In genomic region chr3:149663966-149664365, GRCh38 we compare ENCODE assay signal across 21 cellular contexts. TPM values are rescaled to one million over a fixed set of nuclear protein-coding genes. Genes with fewer than 3 reads are reported as not detected.
A peak's percentile ranks its signal among the peaks of the same experiment; 100 is the strongest.
DNase-seq lines count a peak whose midpoint lies in the region; ATAC-seq and TF ChIP-seq lines count a peak whose summit lies in the region.
"Had no signal": no experiment of that assay in that cellular context is flagged by ENCODE, and none has a peak within 500 bp of the region (broad histone marks: within the 10 kb centered on the region; RNA-seq: fewer than 3 reads in every experiment).

No MANE protein-coding gene starts in this region.

- intact Hi-C loops in mammary epithelial cell (cut with micrococcal nuclease), result no loop called here
- intact Hi-C loops in MCF 10A (cut with micrococcal nuclease), result no loop called here
- intact Hi-C loops in Calu3 (cut with micrococcal nuclease; ENCODE audit: unreplicated experiment), result no loop called here
- intact Hi-C loops in left ventricle myocardium superior (cut with micrococcal nuclease), result loop anchor here (10.0 kb wide), 1 partner anchor 51 kb away; no protein-coding TSS in a partner anchor

- H3K27me3 ChIP-seq in mammary epithelial cell (ENCODE audit: insufficient read depth, low read length) (no peaks in the 10 kb centered on the region), neuronal stem cell (ENCODE audit: control insufficient read depth in 3 of 3, insufficient read depth in 3 of 3, low read depth in 1 of 3, low read length in 3 of 3) (no peaks in the 10 kb centered on the region), SK-N-SH (ENCODE audit: insufficient read depth) (no peaks in the 10 kb centered on the region)

- H3K4ac ChIP-seq in neuronal stem cell (ENCODE audit: low read length), result no peak overlapping the region

- dilution Hi-C loops in mammary epithelial cell (cut with HindIII; ENCODE audit: low sequenced_read_pairs), result loop anchor here (5.0 kb wide), 2 partner anchors 53 to 92 kb away; no protein-coding TSS in a partner anchor

- H4K8ac ChIP-seq in neuronal stem cell (ENCODE audit: low read depth, low read length), result no peak overlapping the region

- H3K9me2 ChIP-seq in SK-N-SH, result no peaks in the 10 kb centered on the region

- no peak overlapping the region for H3K4me2 ChIP-seq in mammary epithelial cell (ENCODE audit: insufficient read depth, low read depth, low read length)
- H3K4me2 ChIP-seq in neuronal stem cell (ENCODE audit: insufficient read depth, low read length, poor library complexity, severe bottlenecking), result no peak overlapping the region
- H3K4me2 ChIP-seq in SK-N-SH, result no peak overlapping the region

- DNase-seq in mammary epithelial cell (peak; percentile 54), MCF 10A (ENCODE audit: unreplicated experiment) (no peak), islet precursor cell (peak; percentile 84), neuronal stem cell (ENCODE audit: low spot score) (no peak), Calu3 (no peak), SK-N-SH (no peak), left ventricle myocardium superior (no peak)
- DNase-seq: DMS153, GM23248, H7, Kasumi-1, MV-4-11, NCI-H1105, NCI-H1436 treated with DMSO at 0.1 percent for 48 hours, NCI-H187 treated with DMSO at 0.1 percent for 48 hours, NCI-H2107, NCI-H446, NCI-H524 treated with DMSO at 0.1 percent for 48 hours, SHP77 had no signal

- TF ChIP-seq CTCF in mammary epithelial cell (conservative IDR thresholded peaks at IDR 0.05 in 1 of 2, IDR thresholded peaks at IDR 0.05 in 1 of 2; ENCODE audit: extremely low read depth in 1 of 2, insufficient read depth in 1 of 2, low read depth in 1 of 2, low read length in 2 of 2), result no peak
- no peak for TF ChIP-seq CTCF in MCF 10A (IDR thresholded peaks at IDR 0.05; ENCODE audit: unreplicated experiment)
- TF ChIP-seq CTCF in Calu3 (IDR thresholded peaks at IDR 0.05; ENCODE audit: unreplicated experiment), result no peak
- no peak for TF ChIP-seq CTCF in SK-N-SH (IDR thresholded peaks at IDR 0.05)

- POLR2A ChIA-PET in MCF 10A (lab: Yijun Ruan, JAX) (interaction anchor here (0.6 kb wide), 1 partner anchor 45 kb away, joined by 3 read pairs; no protein-coding TSS in a partner anchor), SK-N-SH (lab: Yijun Ruan, JAX) (no interaction called here)

- H2BK120ac ChIP-seq in neuronal stem cell (ENCODE audit: low read depth, low read length), result no peak overlapping the region

- H3K9me3 Mint-ChIP-seq in MCF 10A (ENCODE audit: unreplicated experiment), result no peaks in the 10 kb centered on the region
- H3K9me3 Mint-ChIP-seq in Calu3 (ENCODE audit: low read depth, unreplicated experiment), result no peaks in the 10 kb centered on the region

- H3K4me3 ChIP-seq in mammary epithelial cell (replicated peaks in 1 of 3; ENCODE audit: insufficient read depth in 1 of 3, low read depth in 2 of 3, low read length in 3 of 3) (no peak overlapping the region), neuronal stem cell (ENCODE audit: low read length in 2 of 2) (no peak overlapping the region), SK-N-SH (ENCODE audit: low read depth in 2 of 2, low read length in 1 of 2) (no peak overlapping the region)
- H3K4me3 ChIP-seq: GM23248, K562 had no signal

- no peak for TF ChIP-seq EP300 in SK-N-SH (IDR thresholded peaks at IDR 0.05; ENCODE audit: borderline replicate concordance in 1 of 2, low read depth in 1 of 2, low read length in 1 of 2)

- H3K18ac ChIP-seq in neuronal stem cell (ENCODE audit: low read length), result no peak overlapping the region

- H3K4me3 Mint-ChIP-seq in MCF 10A (ENCODE audit: unreplicated experiment), result no peak overlapping the region
- no peak overlapping the region for H3K4me3 Mint-ChIP-seq in Calu3 (ENCODE audit: low read depth, unreplicated experiment)

- CTCF ChIA-PET in mammary epithelial cell (lab: Charles Lee; ENCODE audit: low non-redundant PET), result no interaction called here
- CTCF ChIA-PET in MCF 10A (lab: Yijun Ruan, JAX), result interaction anchor here (3.5 kb wide), 1 partner anchor 54 kb away, joined by 12 read pairs; no protein-coding TSS in a partner anchor
- CTCF ChIA-PET in Calu3 (lab: Charles Lee), result interaction anchor here (0.5 kb wide), 1 partner anchor 396 kb away, joined by 3 read pairs; no protein-coding TSS in a partner anchor
- CTCF ChIA-PET in SK-N-SH (lab: Yijun Ruan, JAX), result interaction anchor here (0.8 kb wide), 2 partner anchors 134 to 152 kb away, joined by 3 read pairs; no protein-coding TSS in a partner anchor

- H3K36me3 Mint-ChIP-seq in MCF 10A (ENCODE audit: insufficient read depth, unreplicated experiment) (no peaks in the 10 kb centered on the region), Calu3 (ENCODE audit: insufficient read depth, unreplicated experiment) (peaks cover 6% of the 10 kb centered on the region)

- in situ Hi-C loops in mammary epithelial cell (cut with MboI; ENCODE audit: low sequenced_read_pairs in 2 of 2), result no loop called here

- H3K4me1 ChIP-seq in mammary epithelial cell (ENCODE audit: insufficient read depth, low read length) (peaks cover 8% of the 10 kb centered on the region), neuronal stem cell (ENCODE audit: control insufficient read depth in 2 of 2, insufficient read depth in 1 of 2, low read depth in 1 of 2, low read length in 2 of 2) (peaks cover 0 to 1% of the 10 kb centered on the region in 2 donors), SK-N-SH (ENCODE audit: control insufficient read depth in 1 of 2, insufficient read depth in 2 of 2, low read depth in 1 of 2, low read length in 1 of 2) (peaks cover 0 to 11% of the 10 kb centered on the region in 2 experiments; a peak in 1 of 4 replicates)

- H2BK15ac ChIP-seq in neuronal stem cell (ENCODE audit: low read length), result no peak overlapping the region

- H3K27me3 Mint-ChIP-seq in MCF 10A (ENCODE audit: insufficient read depth, unreplicated experiment) (no peaks in the 10 kb centered on the region), Calu3 (ENCODE audit: unreplicated experiment) (no peaks in the 10 kb centered on the region)

- H2AK5ac ChIP-seq in neuronal stem cell (ENCODE audit: low read depth, low read length), result no peak overlapping the region

- H3K14ac ChIP-seq in neuronal stem cell (ENCODE audit: low read length), result no peak overlapping the region

- H4K91ac ChIP-seq in neuronal stem cell (ENCODE audit: low read depth, low read length, poor library complexity), result no peak overlapping the region

- BruUV-seq in mammary epithelial cell (replicated peaks; lab: Mats Ljungman, UMichigan), result no TSS peak
- BruUV-seq in MCF 10A (replicated peaks; lab: Mats Ljungman, UMichigan), result no TSS peak
- no TSS peak for BruUV-seq in Calu3 (replicated peaks; lab: Mats Ljungman, UMichigan)

- no peak for ATAC-seq in left ventricle myocardium superior
- ATAC-seq: K562 had no signal

- H3K27ac ChIP-seq in mammary epithelial cell (ENCODE audit: insufficient read depth, low read depth, low read length) (no peak overlapping the region), neuronal stem cell (replicated peaks; ENCODE audit: low read length) (no peak overlapping the region), SK-N-SH (ENCODE audit: low read depth in 2 of 2, low read length in 1 of 2) (no peak overlapping the region)
- H3K27ac ChIP-seq: GM23248, RWPE1 had no signal

- no peaks in the 10 kb centered on the region for H3K4me1 Mint-ChIP-seq in MCF 10A (ENCODE audit: insufficient read depth, unreplicated experiment)
- peaks cover 16% of the 10 kb centered on the region for H3K4me1 Mint-ChIP-seq in Calu3 (ENCODE audit: low read depth, unreplicated experiment)

- no peak overlapping the region for H2BK12ac ChIP-seq in neuronal stem cell (ENCODE audit: low read length)

- WGBS in mammary epithelial cell (ENCODE audit: low coverage, missing lambda C conversion rate), result 0% methylated on average over 1 of the region's 1 CpG
- WGBS in neuronal stem cell (ENCODE audit: extremely low coverage in 2 of 2, insufficient read length in 2 of 2, insufficient replicate concordance in 1 of 2), 2 donors, result no CpG with 5 or more reads among the region's 1 CpG
- WGBS in SK-N-SH (ENCODE audit: low lambda C conversion rate), result 50% methylated on average over 1 of the region's 1 CpG

- H4K20me1 ChIP-seq in mammary epithelial cell (ENCODE audit: insufficient read depth, low read length), result no peaks in the 10 kb centered on the region
- H4K20me1 ChIP-seq in SK-N-SH (ENCODE audit: insufficient read depth), result no peaks in the 10 kb centered on the region

- TF ChIP-seq RAD21 in SK-N-SH (IDR thresholded peaks at IDR 0.05; ENCODE audit: low read length), result no peak

- H2AFZ ChIP-seq in mammary epithelial cell (ENCODE audit: low read depth, low read length), result peak overlapping the region; percentile 73
- peak overlapping the region; percentile 54 for H2AFZ ChIP-seq in neuronal stem cell (ENCODE audit: low read length)
- H2AFZ ChIP-seq in SK-N-SH (ENCODE audit: low read depth), result no peak overlapping the region
- H2AFZ ChIP-seq: GM23248 had no signal

- no peak overlapping the region for H3K23ac ChIP-seq in neuronal stem cell (ENCODE audit: low read depth, low read length, poor library complexity)

- peaks cover 2% of the 10 kb centered on the region for H3F3A ChIP-seq in SK-N-SH (replicated peaks; ENCODE audit: insufficient read depth)

- no peaks in the 10 kb centered on the region for H3K9me3 ChIP-seq in mammary epithelial cell (replicated peaks; ENCODE audit: insufficient read depth, low read length)
- no peaks in the 10 kb centered on the region for H3K9me3 ChIP-seq in neuronal stem cell (replicated peaks in 1 of 2; ENCODE audit: control insufficient read depth in 2 of 2, insufficient read depth in 1 of 2, low read depth in 1 of 2, low read length in 2 of 2)
- no peaks in the 10 kb centered on the region for H3K9me3 ChIP-seq in SK-N-SH

- H3K36me3 ChIP-seq in mammary epithelial cell (ENCODE audit: insufficient read depth, low read length) (no peaks in the 10 kb centered on the region), neuronal stem cell (replicated peaks in 1 of 2; ENCODE audit: control insufficient read depth in 2 of 2, insufficient read depth in 2 of 2, low read length in 2 of 2) (no peaks in the 10 kb centered on the region), SK-N-SH (replicated peaks in 1 of 2; ENCODE audit: control insufficient read depth in 1 of 2, insufficient read depth in 2 of 2, low read length in 1 of 2) (no peaks in the 10 kb centered on the region)

- no peak overlapping the region for H2BK5ac ChIP-seq in neuronal stem cell (ENCODE audit: low read length)

- no peaks in the 10 kb centered on the region for H3K79me1 ChIP-seq in neuronal stem cell (ENCODE audit: low read depth, low read length)

- no peaks in the 10 kb centered on the region for H3K79me2 ChIP-seq in mammary epithelial cell (ENCODE audit: insufficient read depth, low read length)
- H3K79me2 ChIP-seq in SK-N-SH (ENCODE audit: insufficient read depth), result 0 out of 2 replicates have a peak, but pooled peaks cover 3% of the 10 kb centered on the region

- no peak overlapping the region for H3K27ac Mint-ChIP-seq in MCF 10A (ENCODE audit: low read depth, unreplicated experiment)
- H3K27ac Mint-ChIP-seq in Calu3 (ENCODE audit: unreplicated experiment), result no peak overlapping the region

- H3K9ac ChIP-seq in mammary epithelial cell (ENCODE audit: insufficient read depth, low read length), result no peak overlapping the region
- no peak overlapping the region for H3K9ac ChIP-seq in neuronal stem cell (ENCODE audit: low read depth, low read length, poor library complexity)
- no peak overlapping the region for H3K9ac ChIP-seq in SK-N-SH
- H3K9ac ChIP-seq: GM23248 had no signal

RNA-seq across cellular contexts. Expression of gene WWTR1, which starts 6.1 kb away (rescaled TPM):
- total RNA-seq in mammary epithelial cell, result 10 to 100 TPM; 56.1 to 58.0 TPM
- 76.3 TPM for polyA plus RNA-seq in mammary epithelial cell
- 149 TPM for polyA minus RNA-seq in mammary epithelial cell
- total RNA-seq in MCF 10A (2022), result 52.9 and 54.9 TPM in 2 replicates
- polyA plus RNA-seq in neuronal stem cell (2013, experiment 1 of 2), result 13.6 TPM
- 14.5 TPM for polyA plus RNA-seq in neuronal stem cell (2013, experiment 2 of 2)
- total RNA-seq in Calu3 (2022), result 202 and 269 TPM in 2 replicates
- 60.6 and 64.1 TPM in 2 replicates for polyA plus RNA-seq in SK-N-SH (2012; rRNA removed)
- 58.4 and 61.3 TPM in 2 replicates for polyA plus RNA-seq in SK-N-SH (2012; cell fraction: cytosol; rRNA removed)
- 62.1 and 86.3 TPM in 2 replicates for polyA plus RNA-seq in SK-N-SH (2012; cell fraction: nucleus; rRNA removed)
- total RNA-seq in left ventricle myocardium superior, result 40.0 TPM

Comparison
In these comparisons a context has a peak if more than half of its experiments do, and no peak if none do; other contexts are left out.
1. DNase-seq: peak in mammary epithelial cell (single experiment) and islet precursor cell (single experiment); none in MCF 10A (single experiment), neuronal stem cell (single experiment), Calu3 (single experiment), SK-N-SH (single experiment) and left ventricle myocardium superior (single experiment).